In genomic region chr5:91383956-91384300, GRCh38 we compare ENCODE assay signal across 7 cellular contexts. TPM values are rescaled to one million over a fixed set of nuclear protein-coding genes. Genes with fewer than 3 reads are reported as not detected.
A peak's percentile ranks its signal among the peaks of the same experiment; 100 is the strongest.
DNase-seq lines count a peak whose midpoint lies in the region; ATAC-seq and TF ChIP-seq lines count a peak whose summit lies in the region.

No MANE protein-coding gene starts in this region.

- H3K27ac ChIP-seq in DOHH2 (ENCODE audit: low read depth, low read length) = peak overlapping the region; percentile 91
- H3K27ac ChIP-seq in spleen = peak overlapping the region; percentile 93 to 100 (median 99)

- H3K27me3 Mint-ChIP-seq in activated naive CD8-positive, alpha-beta T cell treated with anti-CD3 and anti-CD28 coated beads, Interleukin-2, amount 10 ng/mL, durations not matched to agents 7 days and 5 days = no peaks in the 10 kb centered on the region

- peak overlapping the region; percentile 98 for H3K4me3 Mint-ChIP-seq in activated naive CD8-positive, alpha-beta T cell treated with anti-CD3 and anti-CD28 coated beads, Interleukin-2, amount 10 ng/mL, durations not matched to agents 7 days and 5 days

- peak overlapping the region; percentile 100 for H3K27ac Mint-ChIP-seq in activated naive CD8-positive, alpha-beta T cell treated with anti-CD3 and anti-CD28 coated beads, Interleukin-2, amount 10 ng/mL, durations not matched to agents 7 days and 5 days

- no peaks in the 10 kb centered on the region for H3K9me3 ChIP-seq in DOHH2 (ENCODE audit: control insufficient read depth, insufficient read depth, low read length)
- no peaks in the 10 kb centered on the region for H3K9me3 ChIP-seq in spleen

- H3K27me3 ChIP-seq in DOHH2 (ENCODE audit: control insufficient read depth, low read length) (no peaks in the 10 kb centered on the region), spleen (replicated peaks in 1 of 7) (no peaks in the 10 kb centered on the region)

- H3K4me1 Mint-ChIP-seq in activated naive CD8-positive, alpha-beta T cell treated with anti-CD3 and anti-CD28 coated beads, Interleukin-2, amount 10 ng/mL, durations not matched to agents 7 days and 5 days = peaks cover 16% of the 10 kb centered on the region

- WGBS in spleen, 5 donors = 2 to 5% (median 4%) methylated on average over 7 of the region's 7 CpGs

- TF ChIP-seq POLR2A in spleen (IDR thresholded peaks at IDR 0.05) = no peak

- peaks cover 8% of the 10 kb centered on the region for H3K36me3 Mint-ChIP-seq in activated naive CD8-positive, alpha-beta T cell treated with anti-CD3 and anti-CD28 coated beads, Interleukin-2, amount 10 ng/mL, durations not matched to agents 7 days and 5 days

- no peaks in the 10 kb centered on the region for H4K20me1 ChIP-seq in DOHH2 (ENCODE audit: control insufficient read depth, insufficient read depth, low read depth, low read length)

- H3K4me3 ChIP-seq in DOHH2 (ENCODE audit: low read length) (peak overlapping the region; percentile 95), spleen (peak overlapping the region; percentile 46 to 78 (median 62))

- no peaks in the 10 kb centered on the region for H3K9me2 ChIP-seq in DOHH2 (replicated peaks; ENCODE audit: control insufficient read depth, low read length)

- peaks cover 28% of the 10 kb centered on the region for H3K36me3 ChIP-seq in DOHH2 (ENCODE audit: control insufficient read depth, low read length)
- no peaks in the 10 kb centered on the region for H3K36me3 ChIP-seq in spleen

- ATAC-seq in activated naive CD8-positive, alpha-beta T cell treated with anti-CD3 and anti-CD28 coated beads, Interleukin-2, amount 10 ng/mL, durations not matched to agents 7 days and 5 days (ENCODE audit: low read depth) = no peak
- ATAC-seq in left lobe of liver = no peak

- POLR2A ChIA-PET in activated naive CD8-positive, alpha-beta T cell treated with anti-CD3 and anti-CD28 coated beads, Interleukin-2, amount 10 ng/mL, durations not matched to agents 7 days and 5 days (lab: Charles Lee) = interaction anchor here (0.6 to 2.8 kb wide), 26 partner anchors 9 to 975 kb away, joined by 3 to 30 read pairs (median 6); partner anchors contain the start of gene CETN3

- peaks cover 49% of the 10 kb centered on the region for H3K79me2 ChIP-seq in DOHH2 (ENCODE audit: control insufficient read depth, low read length)

- peaks cover 23% of the 10 kb centered on the region for H3F3A ChIP-seq in DOHH2 (ENCODE audit: control insufficient read depth, insufficient read depth)

- intact Hi-C loops in spleen (cut with DNase I; ENCODE audit: low total_unique reads) = loop anchor here (10.0 kb wide), 1 partner anchor 449 kb away; no protein-coding TSS in a partner anchor

- peaks cover 10% of the 10 kb centered on the region for H3K4me1 ChIP-seq in DOHH2 (ENCODE audit: control insufficient read depth, low read length)
- peaks cover 8 to 30% (median 17%) of the 10 kb centered on the region in 6 donors for H3K4me1 ChIP-seq in spleen

- TF ChIP-seq CTCF in DOHH2 (IDR thresholded peaks at IDR 0.05; ENCODE audit: low read depth, low read length, poor library complexity, severe bottlenecking) (no peak), spleen (IDR thresholded peaks at IDR 0.05 in 8 of 11, conservative IDR thresholded peaks at IDR 0.05 in 3 of 11) (no peak)

- peak overlapping the region; percentile 77 for H3K4me2 ChIP-seq in DOHH2 (ENCODE audit: low read length)

- DNase-seq in M059J (ENCODE audit: low read depth) = peak; percentile 49
- no peak for DNase-seq in activated naive CD8-positive, alpha-beta T cell treated with anti-CD3 and anti-CD28 coated beads, Interleukin-2, amount 10 ng/mL, durations not matched to agents 7 days and 5 days
- DNase-seq in inferior parietal cortex (ENCODE audit: extremely low spot score) = peak; percentile 66
- DNase-seq in spleen = no peak
- DNase-seq in left lobe of liver (ENCODE audit: low spot score) = no peak
- no peak for DNase-seq in DMS153 treated with DMSO at 0.1 percent for 48 hours (lab: John Stamatoyannopoulos, UW; ENCODE audit: unreplicated experiment)

- H3K9me3 Mint-ChIP-seq in activated naive CD8-positive, alpha-beta T cell treated with anti-CD3 and anti-CD28 coated beads, Interleukin-2, amount 10 ng/mL, durations not matched to agents 7 days and 5 days = peaks cover 2% of the 10 kb centered on the region

RNA-seq across cellular contexts. Expression of gene ARRDC3, which starts 0.8 kb away (rescaled TPM):
- total RNA-seq in M059J (2014; rRNA removed; shearing (Covaris generic)) = 54.3 and 60.2 TPM in 2 replicates
- total RNA-seq in activated naive CD8-positive, alpha-beta T cell treated with anti-CD3 and anti-CD28 coated beads, Interleukin-2, amount 10 ng/mL, durations not matched to agents 7 days and 5 days = 10 to 100 TPM; 87.3 to 90.6 TPM
- total RNA-seq in spleen (100 to 1,000 TPM in 1 of 7 donors, 10 to 100 TPM in 6; 32.5 to 124 (median 52.8) TPM), left lobe of liver (30.0 TPM)
- polyA plus RNA-seq in spleen = 10 to 100 TPM; 13.7 to 36.2 (median 15.5) TPM

Comparison
In these comparisons a context has a peak if more than half of its experiments do, and no peak if none do; other contexts are left out.
1. DNase-seq: peak in M059J (single experiment) and inferior parietal cortex (single experiment); none in activated naive CD8-positive, alpha-beta T cell treated with anti-CD3 and anti-CD28 coated beads, Interleukin-2, amount 10 ng/mL, durations not matched to agents 7 days and 5 days (single experiment), spleen (single experiment), left lobe of liver (single experiment) and DMS153 treated with DMSO at 0.1 percent for 48 hours (single experiment).